1 cellular context compared by ENCODE assay signal in the genomic region with DNA sequence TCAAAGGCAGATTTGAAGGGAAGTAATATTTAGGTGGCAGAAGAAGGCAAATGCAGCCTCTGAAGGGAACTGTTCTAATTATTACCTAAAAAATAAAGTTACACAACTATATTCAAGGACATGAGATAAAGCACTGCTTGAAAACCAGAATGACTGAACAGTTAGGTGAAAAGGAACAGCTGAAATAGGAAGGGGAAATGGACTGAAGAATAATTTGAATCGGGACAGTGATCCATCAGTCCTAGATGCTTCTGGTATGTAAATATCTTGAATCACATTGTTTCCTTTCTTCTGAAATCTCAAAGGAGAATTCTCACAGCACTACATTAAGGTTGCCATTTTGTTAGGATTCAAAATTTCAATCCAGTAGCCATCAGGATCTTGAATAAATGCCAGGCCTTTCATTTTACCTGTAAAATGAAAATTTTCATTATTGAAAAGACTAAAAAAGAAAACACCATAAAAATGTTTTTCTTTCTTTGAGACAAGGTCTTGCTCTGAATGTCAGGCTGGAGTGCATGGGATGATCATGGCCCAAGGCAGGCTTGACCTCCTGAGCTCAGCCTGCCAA.
A peak's percentile ranks its signal among the peaks of the same experiment; 100 is the strongest.
TF ChIP-seq lines count a peak whose summit lies in the region.

No MANE protein-coding gene starts in this region.

TF ChIP-seq in HepG2, 621 proteins besides CTCF, POLR2A, EP300 and RAD21:
- TF ChIP-seq CCAR2 (optimal IDR thresholded peaks at IDR 0.05; ENCODE audit: low read depth, low read length) (peak; percentile 90), POLR2G (IDR thresholded peaks at IDR 0.05; ENCODE audit: low read depth, low read length) (no peak)
